In the genomic region with DNA sequence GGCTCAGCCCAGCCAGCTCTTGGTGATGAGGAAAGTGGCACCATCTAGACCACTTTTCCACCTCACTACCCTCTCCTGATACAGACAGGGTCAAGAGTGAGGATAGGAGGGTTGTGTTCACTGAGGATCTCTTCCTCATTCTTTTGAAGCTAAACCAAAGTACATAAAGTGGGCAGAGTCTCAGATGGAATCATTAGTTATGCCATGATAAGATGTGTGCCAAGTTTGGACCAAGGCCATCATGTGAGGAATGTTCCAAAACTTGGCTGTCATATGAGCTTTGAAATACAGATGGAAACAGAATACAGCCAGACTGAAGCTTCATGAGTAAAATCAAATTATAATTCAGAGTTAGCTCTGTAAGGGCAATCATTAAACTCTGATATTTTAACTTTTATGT, we compare ENCODE assay signal across 23 cellular contexts. TPM values are rescaled to one million over a fixed set of nuclear protein-coding genes. Genes with fewer than 3 reads are reported as not detected.
DNase-seq lines count a peak whose midpoint lies in the region; ATAC-seq, FAIRE-seq and TF ChIP-seq lines count a peak whose summit lies in the region.
"Had no signal": no experiment of that assay in that cellular context is flagged by ENCODE, and none has a peak within 500 bp of the region (broad histone marks: within the 10 kb centered on the region; RNA-seq: fewer than 3 reads in every experiment).

No MANE protein-coding gene starts in this region.

- ATAC-seq in left lobe of liver (peak; percentile 62), GM21447 (IDR thresholded peaks at IDR 0.05; ENCODE audit: unreplicated experiment) (no peak), GM18867 (IDR thresholded peaks at IDR 0.05; ENCODE audit: unreplicated experiment) (no peak)
- ATAC-seq: A549; CD8-positive, alpha-beta T cell; GM23338; HCT116 had no signal

- intact Hi-C loops in adrenal gland (cut with DNase I), result no loop called here

- TF ChIP-seq CTCF in adrenal gland (IDR thresholded peaks at IDR 0.05), result no peak

- no peak for TF ChIP-seq POLR2A in adrenal gland (IDR thresholded peaks at IDR 0.05)

- peak; percentile 5 for DNase-seq in Ammon's horn (ENCODE audit: low spot score)
- peak in 6 of 7 donors; percentile 31 to 78 (median 50) for DNase-seq in adrenal gland
- no peak for DNase-seq in left lobe of liver (ENCODE audit: low spot score)
- peak; percentile 4 for DNase-seq in small intestine
- DNase-seq in NCI-H128 (lab: John Stamatoyannopoulos, UW; ENCODE audit: unreplicated experiment), result no peak
- DNase-seq: 8988T; ACHN; AML-193; C1 segment of cervical spinal cord; Caco-2; CD8-positive, alpha-beta T cell; DMS153; DND-41; H9 had no signal

- H3K27ac ChIP-seq in adrenal gland, result no peak overlapping the region
- H3K27ac ChIP-seq in small intestine (ENCODE audit: low read depth in 1 of 2, low read length in 1 of 2), result no peak overlapping the region
- H3K27ac ChIP-seq: A549 had no signal

- H3K4me3 ChIP-seq in adrenal gland (no peak overlapping the region), small intestine (ENCODE audit: low read depth in 1 of 2, low read length in 2 of 2) (no peak overlapping the region)
- H3K4me3 ChIP-seq: A549, GM23338 had no signal

- H3K4me1 ChIP-seq in adrenal gland (replicated peaks in 1 of 2) (peaks cover 0 to 3% of the 10 kb centered on the region in 2 donors), small intestine (ENCODE audit: control insufficient read depth in 2 of 2, insufficient read depth in 1 of 2, low read depth in 1 of 2, low read length in 1 of 2) (no peaks in the 10 kb centered on the region)
- H3K4me1 ChIP-seq: A549, Caco-2 had no signal

- H3K27me3 ChIP-seq in adrenal gland, result no peaks in the 10 kb centered on the region
- no peaks in the 10 kb centered on the region for H3K27me3 ChIP-seq in small intestine (ENCODE audit: control insufficient read depth in 2 of 2, insufficient read depth in 2 of 2, low read length in 2 of 2)

- H3K9me3 ChIP-seq in adrenal gland (replicated peaks in 1 of 3) (no peaks in the 10 kb centered on the region), small intestine (ENCODE audit: control insufficient read depth, low read depth) (no peaks in the 10 kb centered on the region)
- H3K9me3 ChIP-seq: A549, Caco-2 had no signal

- H3K36me3 ChIP-seq in adrenal gland (replicated peaks in 1 of 2) (no peaks in the 10 kb centered on the region), small intestine (ENCODE audit: control insufficient read depth in 2 of 2, insufficient read depth in 2 of 2, low read length in 2 of 2) (no peaks in the 10 kb centered on the region)

- FAIRE-seq in small intestine (lab: Jason Lieb, UNC), result no peak
- FAIRE-seq: A549, G401.6, GM12892, GM19239 had no signal

RNA-seq across cellular contexts. Expression of gene ACSM1, which starts 37.2 kb away (rescaled TPM):
- total RNA-seq in adrenal gland (1 to 10 TPM in 1 of 8 donors, under 1 TPM in 4, not detected in 3; 0.28 to 1.8 (median 0.47) TPM), left lobe of liver (14.2 TPM)
- polyA plus RNA-seq in adrenal gland (1 to 10 TPM in 1 of 3 donors, under 1 TPM in 2; 0.13 to 2.4 (median 0.32) TPM), small intestine (under 1 TPM in 2 of 3 donors, not detected in 1; 0.22 to 0.37 TPM)
- total RNA-seq: Caco-2 had no signal
- polyA plus RNA-seq: A549, BJ had no signal

Comparison
In these comparisons a context has a peak if more than half of its experiments do, and no peak if none do; other contexts are left out.
1. DNase-seq: peak in Ammon's horn (single experiment), adrenal gland (6 of 7) and small intestine (single experiment); none in left lobe of liver (single experiment) and NCI-H128 (single experiment).